1 cellular context compared by ENCODE assay signal in genomic region chr19:10027158-10027997, GRCh38.
A peak's percentile ranks its signal among the peaks of the same experiment; 100 is the strongest.
TF ChIP-seq lines count a peak whose summit lies in the region.

No MANE protein-coding gene starts in this region.

TF ChIP-seq in K562, 482 proteins besides CTCF, POLR2A, EP300 and RAD21 (continued from another document and continues in another):
- TF ChIP-seq ZBTB2 (IDR thresholded peaks at IDR 0.05) (no peak), ZNF175 (CRISPR knock-in tag; IDR thresholded peaks at IDR 0.05; ENCODE audit: low read depth) (no peak), SNIP1 (IDR thresholded peaks at IDR 0.05; ENCODE audit: low read depth) (no peak), NCOA6 (IDR thresholded peaks at IDR 0.05) (no peak), ZZZ3 (IDR thresholded peaks at IDR 0.05) (no peak), ERF (CRISPR knock-in tag; IDR thresholded peaks at IDR 0.05) (no peak), ATF7 (IDR thresholded peaks at IDR 0.05) (peak; percentile 81), AFF4 (CRISPR knock-in tag; IDR thresholded peaks at IDR 0.05) (peak; percentile 20; the same call in 1 of the 2 replicates), ZNF140 (CRISPR knock-in tag; IDR thresholded peaks at IDR 0.05) (no peak), POLR3G (IDR thresholded peaks at IDR 0.05; ENCODE audit: extremely low read depth, insufficient read length, insufficient replicate concordance) (no peak), ZNF12 (CRISPR knock-in tag; IDR thresholded peaks at IDR 0.05) (no peak), RFX5 (IDR thresholded peaks at IDR 0.05; ENCODE audit: low read depth, low read length) (no peak), FOSL1 (tag; conservative IDR thresholded peaks at IDR 0.05) (no peak), FOS (IDR thresholded peaks at IDR 0.05; ENCODE audit: extremely low read depth, insufficient read length) (no peak), TFE3 (CRISPR knock-in tag; IDR thresholded peaks at IDR 0.05) (no peak), LCOR (CRISPR knock-in tag; IDR thresholded peaks at IDR 0.05) (no peak), PRDM10 (IDR thresholded peaks at IDR 0.05; ENCODE audit: partially characterized antibody) (no peak), GABPB2 (CRISPR knock-in tag; conservative IDR thresholded peaks at IDR 0.05) (no peak), ZNF609 (CRISPR knock-in tag; IDR thresholded peaks at IDR 0.05; ENCODE audit: borderline replicate concordance) (peak; percentile 64; the same call in 1 of the 2 replicates), SIN3A (IDR thresholded peaks at IDR 0.05; ENCODE audit: borderline replicate concordance in 2 of 2, control insufficient read depth in 1 of 2, low read depth in 2 of 2, low read length in 2 of 2) (0 out of 4 replicates have a peak, but pooled peaks of 1 of the 2 experiments have one; percentile 7), CREB3 (tag; conservative IDR thresholded peaks at IDR 0.05; ENCODE audit: low read depth) (no peak), TAF15 (IDR thresholded peaks at IDR 0.05; ENCODE audit: low read depth, low read length) (no peak), MGA (IDR thresholded peaks at IDR 0.05) (peak; percentile 57)
